ENCODE assay signal across 17 cellular contexts in the genomic region with DNA sequence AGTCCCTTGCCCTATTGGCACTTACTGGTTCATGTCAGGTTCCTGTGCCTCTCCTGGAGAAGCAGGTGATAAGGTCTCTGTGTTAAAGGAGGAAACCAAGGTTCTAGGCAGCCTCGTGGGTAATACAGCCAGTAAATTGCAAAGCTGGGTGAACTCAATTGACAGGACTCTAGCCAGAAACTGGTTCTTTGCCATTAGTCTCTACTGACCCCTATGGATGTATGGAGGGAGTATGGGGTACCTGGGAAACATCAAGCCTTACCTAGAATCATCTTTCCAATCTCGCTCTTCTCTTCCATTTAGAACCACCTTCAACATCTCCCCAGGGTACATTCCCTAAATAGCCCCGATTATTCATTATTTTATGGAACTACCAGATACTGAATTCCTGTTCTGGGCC.
DNase-seq lines count a peak whose midpoint lies in the region; ATAC-seq and TF ChIP-seq lines count a peak whose summit lies in the region.
"Had no signal": no experiment of that assay in that cellular context is flagged by ENCODE, and none has a peak within 500 bp of the region (broad histone marks: within the 10 kb centered on the region; RNA-seq: fewer than 3 reads in every experiment).

No MANE protein-coding gene starts in this region.

- H3K27me3 ChIP-seq in neural progenitor cell (no peaks in the 10 kb centered on the region), left lung (peaks cover 0 to 6% of the 10 kb centered on the region in 2 donors)

- H3K27ac ChIP-seq in neural progenitor cell = no peak overlapping the region
- H3K27ac ChIP-seq in left lung = no peak overlapping the region

- H3F3A ChIP-seq in neural progenitor cell (ENCODE audit: low read depth) = no peaks in the 10 kb centered on the region

- H3K4me1 ChIP-seq in neural progenitor cell (peaks cover 6% of the 10 kb centered on the region), left lung (no peaks in the 10 kb centered on the region)
- H3K4me1 ChIP-seq: HAP-1 had no signal

- no peaks in the 10 kb centered on the region for H4K20me1 ChIP-seq in neural progenitor cell (ENCODE audit: low read depth)

- H3K4me3 ChIP-seq in epithelial cell of proximal tubule (ENCODE audit: low read depth, low read length) (no peak overlapping the region), neural progenitor cell (no peak overlapping the region), left lung (no peak overlapping the region)
- H3K4me3 ChIP-seq: HAP-1 had no signal

- TF ChIP-seq CTCF in GM12872 (IDR thresholded peaks at IDR 0.05; ENCODE audit: insufficient read depth, low read depth, low read length) (peak; percentile 17; the same call in 1 of the 3 replicates), epithelial cell of proximal tubule (conservative IDR thresholded peaks at IDR 0.05; ENCODE audit: low read depth, low read length) (peak; percentile 21), neural progenitor cell (IDR thresholded peaks at IDR 0.05) (peak; percentile 12), left lung (IDR thresholded peaks at IDR 0.05) (no peak)

- H2AFZ ChIP-seq in neural progenitor cell (replicated peaks) = no peak overlapping the region

- peaks cover 3% of the 10 kb centered on the region for H3K9me3 Mint-ChIP-seq in neural progenitor cell

- DNase-seq in NCI-H69 (lab: John Stamatoyannopoulos, UW) = peak; percentile 6
- DNase-seq in epithelial cell of proximal tubule (ENCODE audit: low read depth) = no peak
- DNase-seq in neural progenitor cell (ENCODE audit: low spot score) = no peak
- no peak for DNase-seq in left lung
- no peak for DNase-seq in NCI-H510A treated with DMSO at 0.1 percent for 48 hours (lab: John Stamatoyannopoulos, UW)
- DNase-seq in SHP77 (lab: John Stamatoyannopoulos, UW) = no peak
- DNase-seq: ACHN; CD4-positive, alpha-beta memory T cell; DMS79; Karpas-422; NCI-H1436 treated with DMSO at 0.1 percent for 48 hours; NCI-H82; Right ventricle myocardium superior had no signal

- H3K9me3 ChIP-seq in neural progenitor cell (ENCODE audit: low read depth) (no peaks in the 10 kb centered on the region), left lung (no peaks in the 10 kb centered on the region)
- H3K9me3 ChIP-seq: HAP-1 had no signal

- H3K9ac ChIP-seq in neural progenitor cell = no peak overlapping the region

- H3K4me2 ChIP-seq in neural progenitor cell = no peak overlapping the region

- H3K36me3 Mint-ChIP-seq in neural progenitor cell = no peaks in the 10 kb centered on the region
- H3K36me3 Mint-ChIP-seq: CD4-positive, alpha-beta memory T cell had no signal

- H3K27ac Mint-ChIP-seq in neural progenitor cell = no peak overlapping the region
- H3K27ac Mint-ChIP-seq: CD4-positive, alpha-beta memory T cell had no signal

- intact Hi-C loops in left lung (cut with DNase I) = no loop called here

- H3K4me3 Mint-ChIP-seq in neural progenitor cell = no peak overlapping the region
- H3K4me3 Mint-ChIP-seq: CD4-positive, alpha-beta memory T cell had no signal

- H3K27me3 Mint-ChIP-seq in neural progenitor cell (ENCODE audit: insufficient read depth, low read depth) = peaks cover 2% of the 10 kb centered on the region

- H3K4me1 Mint-ChIP-seq in neural progenitor cell = peaks cover 17% of the 10 kb centered on the region
- H3K4me1 Mint-ChIP-seq: CD4-positive, alpha-beta memory T cell had no signal

- H3K79me2 ChIP-seq in neural progenitor cell (ENCODE audit: low read depth) = no peaks in the 10 kb centered on the region

- no peak for ATAC-seq in left lung
- ATAC-seq: Panc1, SK-N-SH treated with all-trans-retinoic acid at 6 μM for 48 hours had no signal

- H3K36me3 ChIP-seq in neural progenitor cell = no peaks in the 10 kb centered on the region
- no peaks in the 10 kb centered on the region for H3K36me3 ChIP-seq in left lung
- H3K36me3 ChIP-seq: HAP-1 had no signal

Comparison
In these comparisons a context has a peak if more than half of its experiments do, and no peak if none do; other contexts are left out.
1. CTCF ChIP-seq: peak in GM12872 (single experiment), epithelial cell of proximal tubule (single experiment) and neural progenitor cell (single experiment); none in left lung (0 of 2).